Comparison of ENCODE assay signal across 1 cellular context in the genomic region with DNA sequence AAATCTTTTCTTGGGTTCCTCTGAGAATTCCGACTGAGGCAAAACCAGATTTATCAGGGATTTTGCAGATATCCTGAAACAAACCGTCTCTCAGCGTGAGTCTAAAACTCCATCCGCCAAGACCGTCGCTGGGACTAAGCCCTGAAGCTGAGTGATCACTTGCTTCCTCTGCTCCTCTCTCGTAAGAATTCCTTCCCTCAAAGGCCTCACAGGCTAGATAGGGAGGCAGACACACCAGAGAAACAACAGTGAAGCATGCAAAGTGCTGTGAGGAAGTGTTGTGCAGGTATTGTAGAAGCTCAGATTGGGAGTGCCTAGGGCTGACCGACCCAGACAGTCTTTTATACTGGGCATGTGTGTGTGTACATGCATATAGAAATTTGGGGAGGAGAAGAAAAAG.
TF ChIP-seq lines count a peak whose summit lies in the region.

No MANE protein-coding gene starts in this region.

TF ChIP-seq in GM23338, 12 proteins besides CTCF, POLR2A, EP300 and RAD21 (continued from another document):
- TF ChIP-seq, protein P1, sequence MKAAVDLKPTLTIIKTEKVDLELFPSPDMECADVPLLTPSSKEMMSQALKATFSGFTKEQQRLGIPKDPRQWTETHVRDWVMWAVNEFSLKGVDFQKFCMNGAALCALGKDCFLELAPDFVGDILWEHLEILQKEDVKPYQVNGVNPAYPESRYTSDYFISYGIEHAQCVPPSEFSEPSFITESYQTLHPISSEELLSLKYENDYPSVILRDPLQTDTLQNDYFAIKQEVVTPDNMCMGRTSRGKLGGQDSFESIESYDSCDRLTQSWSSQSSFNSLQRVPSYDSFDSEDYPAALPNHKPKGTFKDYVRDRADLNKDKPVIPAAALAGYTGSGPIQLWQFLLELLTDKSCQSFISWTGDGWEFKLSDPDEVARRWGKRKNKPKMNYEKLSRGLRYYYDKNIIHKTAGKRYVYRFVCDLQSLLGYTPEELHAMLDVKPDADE (IDR thresholded peaks at IDR 0.05), result no peak
